ENCODE assay signal across 1 cellular context in the genomic region with DNA sequence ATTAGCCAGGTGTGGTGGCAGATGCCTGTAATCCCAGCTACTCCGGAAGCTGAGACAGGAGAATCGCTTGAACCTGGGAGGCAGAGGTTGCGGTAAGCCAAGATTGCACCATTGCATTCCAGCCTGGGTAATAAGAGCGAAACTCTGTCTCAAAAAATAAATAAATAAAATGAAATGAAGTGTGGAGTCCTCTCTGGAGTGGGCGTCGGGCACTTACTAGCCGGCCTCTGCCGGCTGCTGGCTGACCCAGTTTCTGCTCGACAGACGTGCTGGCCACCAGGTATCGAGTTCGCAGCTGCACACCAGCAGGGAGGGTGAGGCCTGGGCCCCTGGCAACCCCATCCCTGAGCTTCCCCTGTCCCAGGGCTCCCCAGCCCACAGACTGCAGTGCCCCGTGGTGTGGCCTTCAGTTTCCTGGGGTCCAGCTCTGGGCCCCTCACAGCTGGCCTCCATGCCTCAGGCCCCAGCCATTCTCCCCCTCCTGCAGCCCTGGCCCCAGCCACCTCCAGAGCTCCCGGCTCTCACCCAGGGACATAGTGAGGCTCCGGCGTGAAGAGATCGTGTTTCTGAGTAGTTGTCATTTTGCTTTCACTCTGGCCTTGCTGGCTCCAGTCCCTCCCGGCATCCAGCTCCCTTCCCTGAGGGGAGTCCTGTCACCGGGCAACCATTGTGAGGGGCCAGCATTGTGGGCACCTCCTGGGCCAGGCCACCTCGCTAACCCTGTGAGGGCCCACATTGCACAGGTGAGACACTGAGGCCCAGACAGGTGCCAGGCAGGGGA.
TF ChIP-seq lines count a peak whose summit lies in the region.

No MANE protein-coding gene starts in this region.

TF ChIP-seq in HepG2, 621 proteins besides CTCF, POLR2A, EP300 and RAD21 (continues in another document):
- TF ChIP-seq ZNF331 (CRISPR knock-in tag; IDR thresholded peaks at IDR 0.05), result no peak
- no peak for TF ChIP-seq REXO4 (CRISPR knock-in tag; IDR thresholded peaks at IDR 0.05; ENCODE audit: borderline replicate concordance)
- TF ChIP-seq, protein P1, sequence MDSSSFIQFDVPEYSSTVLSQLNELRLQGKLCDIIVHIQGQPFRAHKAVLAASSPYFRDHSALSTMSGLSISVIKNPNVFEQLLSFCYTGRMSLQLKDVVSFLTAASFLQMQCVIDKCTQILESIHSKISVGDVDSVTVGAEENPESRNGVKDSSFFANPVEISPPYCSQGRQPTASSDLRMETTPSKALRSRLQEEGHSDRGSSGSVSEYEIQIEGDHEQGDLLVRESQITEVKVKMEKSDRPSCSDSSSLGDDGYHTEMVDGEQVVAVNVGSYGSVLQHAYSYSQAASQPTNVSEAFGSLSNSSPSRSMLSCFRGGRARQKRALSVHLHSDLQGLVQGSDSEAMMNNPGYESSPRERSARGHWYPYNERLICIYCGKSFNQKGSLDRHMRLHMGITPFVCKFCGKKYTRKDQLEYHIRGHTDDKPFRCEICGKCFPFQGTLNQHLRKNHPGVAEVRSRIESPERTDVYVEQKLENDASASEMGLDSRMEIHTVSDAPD (CRISPR knock-in tag; IDR thresholded peaks at IDR 0.05), result no peak
- no peak for TF ChIP-seq ZNF766 (CRISPR knock-in tag; IDR thresholded peaks at IDR 0.05; ENCODE audit: borderline replicate concordance)
- no peak for TF ChIP-seq CHCHD3 (CRISPR knock-in tag; IDR thresholded peaks at IDR 0.05)
- peak; percentile 43; the same call in 1 of the 2 replicates for TF ChIP-seq ETV5 (CRISPR knock-in tag; IDR thresholded peaks at IDR 0.05; ENCODE audit: borderline replicate concordance)
- TF ChIP-seq SIN3A (IDR thresholded peaks at IDR 0.05; ENCODE audit: borderline replicate concordance, low read depth, low read length), result peak; percentile 29; the same call in 1 of the 2 replicates
- no peak for TF ChIP-seq SOX6 (IDR thresholded peaks at IDR 0.05)
- TF ChIP-seq SOX6 (CRISPR knock-in tag; IDR thresholded peaks at IDR 0.05), result 0 out of 2 replicates have a peak, but pooled peaks have one; percentile 7
- no peak for TF ChIP-seq ZBTB1 (CRISPR knock-in tag; IDR thresholded peaks at IDR 0.05; ENCODE audit: borderline replicate concordance)
- no peak for TF ChIP-seq SP1 (IDR thresholded peaks at IDR 0.05)
- no peak for TF ChIP-seq SP1 (CRISPR knock-in tag; IDR thresholded peaks at IDR 0.05)
- no peak for TF ChIP-seq ZNF563 (CRISPR knock-in tag; IDR thresholded peaks at IDR 0.05)
- TF ChIP-seq MYC (CRISPR knock-in tag; IDR thresholded peaks at IDR 0.05; ENCODE audit: borderline replicate concordance), result 0 out of 2 replicates have a peak, but pooled peaks have one; percentile 14
- no peak for TF ChIP-seq NFIB (CRISPR knock-in tag; IDR thresholded peaks at IDR 0.05; ENCODE audit: borderline replicate concordance)
- TF ChIP-seq ZNF3 (CRISPR knock-in tag; IDR thresholded peaks at IDR 0.05), result no peak
- no peak for TF ChIP-seq ZNF879 (CRISPR knock-in tag; IDR thresholded peaks at IDR 0.05)
- no peak for TF ChIP-seq ZBTB38 (CRISPR knock-in tag; IDR thresholded peaks at IDR 0.05)
- no peak for TF ChIP-seq ZNF605 (CRISPR knock-in tag; IDR thresholded peaks at IDR 0.05)
- no peak for TF ChIP-seq NFKBIZ (CRISPR knock-in tag; IDR thresholded peaks at IDR 0.05)
- no peak for TF ChIP-seq ZNF317 (CRISPR knock-in tag; IDR thresholded peaks at IDR 0.05)
- TF ChIP-seq TCF12 (IDR thresholded peaks at IDR 0.05), result no peak
- 0 out of 2 replicates have a peak, but pooled peaks have one; percentile 45 for TF ChIP-seq TCF12 (CRISPR knock-in tag; IDR thresholded peaks at IDR 0.05)
- TF ChIP-seq SMC3 (IDR thresholded peaks at IDR 0.05; ENCODE audit: low read length), result no peak
- no peak for TF ChIP-seq FOXK1 (CRISPR knock-in tag; IDR thresholded peaks at IDR 0.05; ENCODE audit: borderline replicate concordance, low read depth)
- TF ChIP-seq FOSL2 (CRISPR knock-in tag; IDR thresholded peaks at IDR 0.05), result no peak
- TF ChIP-seq ZNF841 (CRISPR knock-in tag; IDR thresholded peaks at IDR 0.05; ENCODE audit: borderline replicate concordance), result no peak
- no peak for TF ChIP-seq KDM1A (CRISPR knock-in tag; IDR thresholded peaks at IDR 0.05)
- TF ChIP-seq CHD4 (IDR thresholded peaks at IDR 0.05; ENCODE audit: borderline replicate concordance, low read length), result no peak
- no peak for TF ChIP-seq ZMYM4 (CRISPR knock-in tag; IDR thresholded peaks at IDR 0.05)
- TF ChIP-seq SMYD3 (CRISPR knock-in tag; IDR thresholded peaks at IDR 0.05), result no peak
- no peak for TF ChIP-seq MAZ (IDR thresholded peaks at IDR 0.05; ENCODE audit: borderline replicate concordance, low read depth, low read length)
- no peak for TF ChIP-seq MAZ (CRISPR knock-in tag; IDR thresholded peaks at IDR 0.05; ENCODE audit: low read depth)
- TF ChIP-seq JUND (CRISPR knock-in tag; IDR thresholded peaks at IDR 0.05), result no peak
- TF ChIP-seq ZNF230 (CRISPR knock-in tag; IDR thresholded peaks at IDR 0.05), result no peak
- TF ChIP-seq AGO1 (IDR thresholded peaks at IDR 0.05; ENCODE audit: low read depth, low read length, poor library complexity, severe bottlenecking), result peak; percentile 68
- TF ChIP-seq, protein P2, sequence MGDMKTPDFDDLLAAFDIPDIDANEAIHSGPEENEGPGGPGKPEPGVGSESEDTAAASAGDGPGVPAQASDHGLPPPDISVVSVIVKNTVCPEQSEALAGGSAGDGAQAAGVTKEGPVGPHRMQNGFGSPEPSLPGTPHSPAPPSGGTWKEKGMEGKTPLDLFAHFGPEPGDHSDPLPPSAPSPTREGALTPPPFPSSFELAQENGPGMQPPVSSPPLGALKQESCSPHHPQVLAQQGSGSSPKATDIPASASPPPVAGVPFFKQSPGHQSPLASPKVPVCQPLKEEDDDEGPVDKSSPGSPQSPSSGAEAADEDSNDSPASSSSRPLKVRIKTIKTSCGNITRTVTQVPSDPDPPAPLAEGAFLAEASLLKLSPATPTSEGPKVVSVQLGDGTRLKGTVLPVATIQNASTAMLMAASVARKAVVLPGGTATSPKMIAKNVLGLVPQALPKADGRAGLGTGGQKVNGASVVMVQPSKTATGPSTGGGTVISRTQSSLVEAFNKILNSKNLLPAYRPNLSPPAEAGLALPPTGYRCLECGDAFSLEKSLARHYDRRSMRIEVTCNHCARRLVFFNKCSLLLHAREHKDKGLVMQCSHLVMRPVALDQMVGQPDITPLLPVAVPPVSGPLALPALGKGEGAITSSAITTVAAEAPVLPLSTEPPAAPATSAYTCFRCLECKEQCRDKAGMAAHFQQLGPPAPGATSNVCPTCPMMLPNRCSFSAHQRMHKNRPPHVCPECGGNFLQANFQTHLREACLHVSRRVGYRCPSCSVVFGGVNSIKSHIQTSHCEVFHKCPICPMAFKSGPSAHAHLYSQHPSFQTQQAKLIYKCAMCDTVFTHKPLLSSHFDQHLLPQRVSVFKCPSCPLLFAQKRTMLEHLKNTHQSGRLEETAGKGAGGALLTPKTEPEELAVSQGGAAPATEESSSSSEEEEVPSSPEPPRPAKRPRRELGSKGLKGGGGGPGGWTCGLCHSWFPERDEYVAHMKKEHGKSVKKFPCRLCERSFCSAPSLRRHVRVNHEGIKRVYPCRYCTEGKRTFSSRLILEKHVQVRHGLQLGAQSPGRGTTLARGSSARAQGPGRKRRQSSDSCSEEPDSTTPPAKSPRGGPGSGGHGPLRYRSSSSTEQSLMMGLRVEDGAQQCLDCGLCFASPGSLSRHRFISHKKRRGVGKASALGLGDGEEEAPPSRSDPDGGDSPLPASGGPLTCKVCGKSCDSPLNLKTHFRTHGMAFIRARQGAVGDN (CRISPR knock-in tag; IDR thresholded peaks at IDR 0.05), result peak; percentile 59
- no peak for TF ChIP-seq ZIK1 (CRISPR knock-in tag; IDR thresholded peaks at IDR 0.05; ENCODE audit: borderline replicate concordance, low read depth)
- TF ChIP-seq, protein P3, sequence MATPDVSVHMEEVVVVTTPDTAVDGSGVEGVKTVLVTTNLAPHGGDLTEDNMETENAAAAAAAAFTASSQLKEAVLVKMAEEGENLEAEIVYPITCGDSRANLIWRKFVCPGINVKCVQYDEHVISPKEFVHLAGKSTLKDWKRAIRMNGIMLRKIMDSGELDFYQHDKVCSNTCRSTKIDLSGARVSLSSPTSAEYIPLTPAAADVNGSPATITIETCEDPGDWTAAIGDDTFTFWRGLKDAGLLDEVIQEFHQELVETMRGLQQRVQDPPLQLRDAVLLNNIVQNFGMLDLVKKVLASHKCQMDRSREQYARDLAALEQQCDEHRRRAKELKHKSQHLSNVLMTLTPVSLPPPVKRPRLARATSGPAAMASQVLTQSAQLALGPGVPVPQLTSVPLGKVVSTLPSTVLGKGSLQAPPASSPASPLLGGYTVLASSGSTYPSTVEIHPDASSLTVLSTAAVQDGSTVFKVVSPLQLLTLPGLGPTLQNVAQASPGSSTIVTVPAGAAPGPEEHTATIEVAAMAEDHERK (CRISPR knock-in tag; IDR thresholded peaks at IDR 0.05; ENCODE audit: low read depth), result no peak
- TF ChIP-seq, protein P4, sequence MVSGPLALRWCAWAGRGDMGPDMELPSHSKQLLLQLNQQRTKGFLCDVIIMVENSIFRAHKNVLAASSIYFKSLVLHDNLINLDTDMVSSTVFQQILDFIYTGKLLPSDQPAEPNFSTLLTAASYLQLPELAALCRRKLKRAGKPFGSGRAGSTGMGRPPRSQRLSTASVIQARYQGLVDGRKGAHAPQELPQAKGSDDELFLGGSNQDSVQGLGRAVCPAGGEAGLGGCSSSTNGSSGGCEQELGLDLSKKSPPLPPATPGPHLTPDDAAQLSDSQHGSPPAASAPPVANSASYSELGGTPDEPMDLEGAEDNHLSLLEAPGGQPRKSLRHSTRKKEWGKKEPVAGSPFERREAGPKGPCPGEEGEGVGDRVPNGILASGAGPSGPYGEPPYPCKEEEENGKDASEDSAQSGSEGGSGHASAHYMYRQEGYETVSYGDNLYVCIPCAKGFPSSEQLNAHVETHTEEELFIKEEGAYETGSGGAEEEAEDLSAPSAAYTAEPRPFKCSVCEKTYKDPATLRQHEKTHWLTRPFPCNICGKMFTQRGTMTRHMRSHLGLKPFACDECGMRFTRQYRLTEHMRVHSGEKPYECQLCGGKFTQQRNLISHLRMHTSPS (CRISPR knock-in tag; IDR thresholded peaks at IDR 0.05; ENCODE audit: low read depth), result no peak
- TF ChIP-seq CBX5 (CRISPR knock-in tag; IDR thresholded peaks at IDR 0.05; ENCODE audit: borderline replicate concordance), result 0 out of 2 replicates have a peak, but pooled peaks have one; percentile 4
- TF ChIP-seq RARA (CRISPR knock-in tag; IDR thresholded peaks at IDR 0.05), result peak; percentile 16; the same call in 1 of the 2 replicates
- TF ChIP-seq ZNF850 (CRISPR knock-in tag; conservative IDR thresholded peaks at IDR 0.05), result no peak
- no peak for TF ChIP-seq ZSCAN31 (CRISPR knock-in tag; IDR thresholded peaks at IDR 0.05; ENCODE audit: low read depth)
- 0 out of 2 replicates have a peak, but pooled peaks have one; percentile 26 for TF ChIP-seq CEBPG (CRISPR knock-in tag; IDR thresholded peaks at IDR 0.05)
- TF ChIP-seq HMG20A (CRISPR knock-in tag; IDR thresholded peaks at IDR 0.05; ENCODE audit: borderline replicate concordance), result no peak
- TF ChIP-seq, protein P5, sequence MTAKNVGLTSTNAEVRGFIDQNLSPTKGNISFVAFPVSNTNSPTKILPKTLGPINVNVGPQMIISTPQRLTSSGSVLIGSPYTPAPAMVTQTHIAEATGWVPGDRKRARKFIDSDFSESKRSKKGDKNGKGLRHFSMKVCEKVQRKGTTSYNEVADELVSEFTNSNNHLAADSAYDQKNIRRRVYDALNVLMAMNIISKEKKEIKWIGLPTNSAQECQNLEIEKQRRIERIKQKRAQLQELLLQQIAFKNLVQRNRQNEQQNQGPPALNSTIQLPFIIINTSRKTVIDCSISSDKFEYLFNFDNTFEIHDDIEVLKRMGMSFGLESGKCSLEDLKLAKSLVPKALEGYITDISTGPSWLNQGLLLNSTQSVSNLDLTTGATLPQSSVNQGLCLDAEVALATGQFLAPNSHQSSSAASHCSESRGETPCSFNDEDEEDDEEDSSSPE (CRISPR knock-in tag; IDR thresholded peaks at IDR 0.05), result no peak
- TF ChIP-seq, protein P6, sequence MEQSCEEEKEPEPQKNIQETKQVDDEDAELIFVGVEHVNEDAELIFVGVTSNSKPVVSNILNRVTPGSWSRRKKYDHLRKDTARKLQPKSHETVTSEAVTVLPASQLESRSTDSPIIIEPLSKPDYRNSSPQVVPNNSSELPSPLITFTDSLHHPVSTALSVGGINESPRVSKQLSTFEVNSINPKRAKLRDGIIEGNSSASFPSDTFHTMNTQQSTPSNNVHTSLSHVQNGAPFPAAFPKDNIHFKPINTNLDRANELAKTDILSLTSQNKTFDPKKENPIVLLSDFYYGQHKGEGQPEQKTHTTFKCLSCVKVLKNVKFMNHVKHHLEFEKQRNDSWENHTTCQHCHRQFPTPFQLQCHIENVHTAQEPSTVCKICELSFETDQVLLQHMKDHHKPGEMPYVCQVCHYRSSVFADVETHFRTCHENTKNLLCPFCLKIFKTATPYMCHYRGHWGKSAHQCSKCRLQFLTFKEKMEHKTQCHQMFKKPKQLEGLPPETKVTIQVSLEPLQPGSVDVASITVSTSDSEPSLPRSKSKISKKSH (CRISPR knock-in tag; IDR thresholded peaks at IDR 0.05; ENCODE audit: borderline replicate concordance), result no peak
- TF ChIP-seq, protein P7, sequence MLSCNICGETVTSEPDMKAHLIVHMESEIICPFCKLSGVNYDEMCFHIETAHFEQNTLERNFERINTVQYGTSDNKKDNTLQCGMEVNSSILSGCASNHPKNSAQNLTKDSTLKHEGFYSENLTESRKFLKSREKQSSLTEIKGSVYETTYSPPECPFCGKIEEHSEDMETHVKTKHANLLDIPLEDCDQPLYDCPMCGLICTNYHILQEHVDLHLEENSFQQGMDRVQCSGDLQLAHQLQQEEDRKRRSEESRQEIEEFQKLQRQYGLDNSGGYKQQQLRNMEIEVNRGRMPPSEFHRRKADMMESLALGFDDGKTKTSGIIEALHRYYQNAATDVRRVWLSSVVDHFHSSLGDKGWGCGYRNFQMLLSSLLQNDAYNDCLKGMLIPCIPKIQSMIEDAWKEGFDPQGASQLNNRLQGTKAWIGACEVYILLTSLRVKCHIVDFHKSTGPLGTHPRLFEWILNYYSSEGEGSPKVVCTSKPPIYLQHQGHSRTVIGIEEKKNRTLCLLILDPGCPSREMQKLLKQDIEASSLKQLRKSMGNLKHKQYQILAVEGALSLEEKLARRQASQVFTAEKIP (CRISPR knock-in tag; IDR thresholded peaks at IDR 0.05; ENCODE audit: borderline replicate concordance), result no peak
